Comparison of ENCODE assay signal across 16 cellular contexts in the genomic region with DNA sequence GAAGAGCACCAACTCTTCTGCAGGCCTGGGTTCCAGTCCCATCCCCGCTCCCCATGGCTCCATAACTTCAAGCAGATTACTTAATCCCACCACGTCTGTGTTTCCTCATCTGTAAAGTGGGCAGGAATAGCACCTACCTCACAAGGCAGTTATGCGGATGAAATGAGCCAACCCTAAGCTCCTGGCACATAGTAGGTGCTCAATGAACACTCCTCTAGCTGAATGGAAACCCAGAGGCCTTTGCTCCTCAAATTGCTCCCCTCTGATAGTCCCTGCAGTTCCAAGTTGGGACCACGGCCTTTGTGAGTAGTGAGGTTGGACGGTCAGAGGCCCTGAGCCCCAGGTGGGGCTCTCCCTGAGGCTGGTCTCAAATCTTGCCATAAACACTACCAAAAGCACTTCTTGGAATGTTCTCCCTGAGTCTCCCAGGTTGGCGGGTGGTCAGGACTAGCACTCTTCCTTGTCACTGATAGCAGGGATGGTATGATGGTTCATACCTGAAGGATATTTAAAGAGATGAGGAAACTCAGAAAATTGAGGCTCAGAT. TPM values are rescaled to one million over a fixed set of nuclear protein-coding genes. Genes with fewer than 3 reads are reported as not detected.
"Had no signal": no experiment of that assay in that cellular context is flagged by ENCODE, and none has a peak within 500 bp of the region (broad histone marks: within the 10 kb centered on the region; RNA-seq: fewer than 3 reads in every experiment).

No MANE protein-coding gene starts in this region.

- H3K9me3 Mint-ChIP-seq: activated naive CD4-positive, alpha-beta T cell treated with anti-CD3 and anti-CD28 coated beads, Interleukin-2, amount 50 U/mL, for 72 hours; activated T-cell treated with anti-CD3 and anti-CD28 coated beads, Interleukin-2, amount 50 U/mL, for 24 hours; neural crest cell had no signal

- DNase-seq: activated CD4-positive, alpha-beta T cell treated with anti-CD3 and anti-CD28 coated beads, Interleukin-2, amount 50 U/mL, for 4 hours; activated CD4-positive, CD25-positive, alpha-beta regulatory T cell treated with anti-CD3 and anti-CD28 coated beads, Interleukin-2, amount 50 U/mL, for 72 hours; activated effector memory CD4-positive, alpha-beta T cell treated with anti-CD3 and anti-CD28 coated beads, Interleukin-2, amount 50 U/mL, for 16 hours; activated T-cell treated with anti-CD3 and anti-CD28 coated beads, Interleukin-2, amount 50 U/mL, for 24 hours; amniotic stem cell; glutamatergic neuron; stimulated activated CD4-positive, alpha-beta T cell treated with anti-CD3 and anti-CD28 coated beads, Interleukin-12 subunit alpha, Interleukin-12 subunit beta, amount 100 ng/mL, for 4 hours; stimulated activated naive CD4-positive, alpha-beta T cell had no signal

- H3K9me3 ChIP-seq: left lung, right lobe of liver had no signal

- H3K79me2 ChIP-seq: parathyroid adenoma had no signal

- FAIRE-seq: endometrium had no signal

- H3K36me3 ChIP-seq: left lung, right lobe of liver had no signal

- H3K27ac Mint-ChIP-seq: activated naive CD4-positive, alpha-beta T cell treated with anti-CD3 and anti-CD28 coated beads, Interleukin-2, amount 50 U/mL, for 72 hours; activated T-cell treated with anti-CD3 and anti-CD28 coated beads, Interleukin-2, amount 50 U/mL, for 24 hours had no signal

- H3K27ac ChIP-seq: dorsolateral prefrontal cortex, left lung, parathyroid adenoma, right lobe of liver had no signal

- H3K4me3 Mint-ChIP-seq: activated T-cell treated with anti-CD3 and anti-CD28 coated beads, Interleukin-2, amount 50 U/mL, for 24 hours; neural crest cell had no signal

- H3K36me3 Mint-ChIP-seq: activated naive CD4-positive, alpha-beta T cell treated with anti-CD3 and anti-CD28 coated beads, Interleukin-2, amount 50 U/mL, for 72 hours had no signal

- H3K4me3 ChIP-seq: dorsolateral prefrontal cortex, left lung, right lobe of liver had no signal

- H3K27me3 Mint-ChIP-seq: activated T-cell treated with anti-CD3 and anti-CD28 coated beads, Interleukin-2, amount 50 U/mL, for 24 hours had no signal

- H2AFZ ChIP-seq: parathyroid adenoma had no signal

- H3K9ac ChIP-seq: parathyroid adenoma had no signal

- ATAC-seq: activated naive CD4-positive, alpha-beta T cell treated with anti-CD3 and anti-CD28 coated beads, Interleukin-2, amount 50 U/mL, for 72 hours; esophagus mucosa; left lung; right lobe of liver had no signal

- H3K27me3 ChIP-seq: dorsolateral prefrontal cortex, left lung, right lobe of liver had no signal

- H3K4me1 ChIP-seq: parathyroid adenoma had no signal

RNA-seq across cellular contexts. Expression of a gene that starts 56.1 kb away (rescaled TPM):
- total RNA-seq: esophagus mucosa had no signal
